In the genomic region with DNA sequence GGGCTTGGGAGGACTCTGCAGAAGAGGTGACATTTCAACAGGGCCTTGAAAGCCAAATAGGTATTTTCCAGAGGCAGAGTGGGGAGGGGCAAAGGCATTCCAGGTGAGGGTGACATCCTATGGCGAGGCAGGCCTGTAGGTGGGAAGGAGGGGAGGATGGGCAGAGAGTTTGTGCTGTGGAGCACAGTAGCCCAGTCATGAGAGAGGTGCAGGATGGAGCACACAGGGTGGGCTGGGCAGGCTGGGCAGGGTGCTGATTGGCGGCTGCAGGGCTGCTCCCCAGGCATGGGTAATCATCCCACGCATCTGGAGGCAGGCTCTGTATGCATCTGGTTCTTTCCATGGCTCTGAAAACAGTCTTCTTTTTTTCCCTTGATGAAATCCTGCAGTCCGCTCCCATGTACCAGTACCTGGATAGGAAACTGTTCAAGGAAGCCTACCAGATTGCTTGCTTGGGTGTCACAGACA, we compare ENCODE assay signal across 19 cellular contexts. TPM values are rescaled to one million over a fixed set of nuclear protein-coding genes. Genes with fewer than 3 reads are reported as not detected.
"Had no signal": no experiment of that assay in that cellular context is flagged by ENCODE, and none has a peak within 500 bp of the region (broad histone marks: within the 10 kb centered on the region; RNA-seq: fewer than 3 reads in every experiment).

No MANE protein-coding gene starts in this region.

RNA-seq across cellular contexts. Expression of a gene that starts 40.5 kb away (rescaled TPM):
- total RNA-seq: activated CD4-positive, alpha-beta memory T cell treated with anti-CD3 and anti-CD28 coated beads, Interleukin-2, amount 10 ng/mL, durations not matched to agents 7 days and 5 days; activated CD4-positive, alpha-beta T cell treated with anti-CD3 and anti-CD28 coated beads, Interleukin-2, amount 10 ng/mL, durations not matched to agents 7 days and 5 days; activated naive CD8-positive, alpha-beta T cell treated with anti-CD3 and anti-CD28 coated beads, Interleukin-2, amount 10 ng/mL, durations not matched to agents 7 days and 5 days; cardiac muscle cell; cerebellum; esophagus squamous epithelium; frontal cortex; hepatocyte; kidney; lower leg skin; renal cortical epithelial cell; right lobe of liver; SJSA1; stomach; transverse colon had no signal
- polyA plus RNA-seq: cardiac muscle cell; naive thymus-derived CD8-positive, alpha-beta T cell; ovary; small intestine; stomach had no signal

RNA-seq across cellular contexts. Expression of a gene that starts 55.1 kb away (rescaled TPM):
- total RNA-seq: activated CD4-positive, alpha-beta memory T cell treated with anti-CD3 and anti-CD28 coated beads, Interleukin-2, amount 10 ng/mL, durations not matched to agents 7 days and 5 days; activated CD4-positive, alpha-beta T cell treated with anti-CD3 and anti-CD28 coated beads, Interleukin-2, amount 10 ng/mL, durations not matched to agents 7 days and 5 days; activated naive CD8-positive, alpha-beta T cell treated with anti-CD3 and anti-CD28 coated beads, Interleukin-2, amount 10 ng/mL, durations not matched to agents 7 days and 5 days; cardiac muscle cell; cerebellum; esophagus squamous epithelium; frontal cortex; hepatocyte; kidney; lower leg skin; naive thymus-derived CD8-positive, alpha-beta T cell; ovary; progenitor cell of endocrine pancreas; renal cortical epithelial cell; right lobe of liver; SJSA1; stomach; transverse colon had no signal
- polyA plus RNA-seq: cardiac muscle cell; hepatocyte; naive thymus-derived CD8-positive, alpha-beta T cell; small intestine; stomach had no signal

RNA-seq across cellular contexts. Expression of a gene that starts 59.5 kb away (rescaled TPM):
- total RNA-seq: lower leg skin, SJSA1 had no signal
